Comparison of ENCODE assay signal across 8 cellular contexts in the genomic region with DNA sequence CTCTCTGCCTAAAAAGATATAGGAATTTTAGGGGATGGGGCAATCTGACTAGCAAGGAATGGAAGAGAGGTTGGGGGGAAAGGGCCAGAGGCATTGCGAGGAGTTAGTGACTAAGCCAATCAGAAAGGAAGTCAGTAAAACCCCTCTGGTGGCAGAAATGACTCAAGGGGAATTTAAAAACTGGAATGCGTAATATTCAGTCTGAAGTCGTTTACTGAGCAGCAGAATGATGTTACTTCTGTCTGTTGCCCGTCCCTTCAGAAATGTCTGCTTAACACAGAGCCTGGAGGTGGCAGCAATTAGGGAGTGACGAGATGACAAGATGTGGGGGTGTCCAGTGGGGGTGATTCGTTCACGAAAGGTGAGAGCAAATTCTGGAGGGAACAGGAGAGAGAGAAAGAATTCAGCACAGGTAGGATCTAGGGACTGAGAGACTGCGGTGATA.
A peak's percentile ranks its signal among the peaks of the same experiment; 100 is the strongest.
DNase-seq lines count a peak whose midpoint lies in the region; ATAC-seq and TF ChIP-seq lines count a peak whose summit lies in the region.

No MANE protein-coding gene starts in this region.

- H3K4me2 ChIP-seq in OCI-LY3 (ENCODE audit: low read length) = peak overlapping the region; percentile 95

- H3K79me2 ChIP-seq in OCI-LY3 (ENCODE audit: low read length) = no peaks in the 10 kb centered on the region

- H3K4me1 ChIP-seq in OCI-LY3 (ENCODE audit: low read length) = peaks cover 64% of the 10 kb centered on the region

- no peaks in the 10 kb centered on the region for H4K20me1 ChIP-seq in OCI-LY3 (ENCODE audit: insufficient read depth, low read length)

- peak overlapping the region; percentile 63 for H3K9ac ChIP-seq in OCI-LY3 (ENCODE audit: low read length)

- H2AFZ ChIP-seq in OCI-LY3 (ENCODE audit: low read depth, low read length) = no peak overlapping the region

- peak overlapping the region; percentile 81 for H3K27ac ChIP-seq in OCI-LY3 (ENCODE audit: low read length)

- no peaks in the 10 kb centered on the region for H3K36me3 ChIP-seq in BJ (ENCODE audit: control insufficient read depth, insufficient read depth, low read length)
- no peaks in the 10 kb centered on the region for H3K36me3 ChIP-seq in OCI-LY3 (replicated peaks; ENCODE audit: low read depth, low read length)

- ATAC-seq in GM19463 (IDR thresholded peaks at IDR 0.05; ENCODE audit: unreplicated experiment) = peak; percentile 54

- intact Hi-C loops in cardiac septum (cut with DNase I) = loop anchor here (2.0 kb wide), 2 partner anchors 56 to 102 kb away; no protein-coding TSS in a partner anchor

- no peaks in the 10 kb centered on the region for H3K9me3 ChIP-seq in OCI-LY3 (ENCODE audit: insufficient read depth, low read length)

- TF ChIP-seq CTCF in BJ (IDR thresholded peaks at IDR 0.05; ENCODE audit: insufficient read depth, low read depth, low read length) = peak; percentile 57
- peak; percentile 23; the same call in 1 of the 2 replicates for TF ChIP-seq CTCF in OCI-LY3 (IDR thresholded peaks at IDR 0.05; ENCODE audit: low read depth, low read length)
- TF ChIP-seq CTCF in epithelial cell of esophagus (IDR thresholded peaks at IDR 0.05; ENCODE audit: insufficient read depth, low read depth, low read length, missing control alignments) = no peak

- DNase-seq in BJ (ENCODE audit: low read depth) (peak; percentile 38), epithelial cell of esophagus (ENCODE audit: low read depth) (peak; percentile 27), SKM-1 (lab: John Stamatoyannopoulos, UW; ENCODE audit: unreplicated experiment) (no peak), cardiac septum (ENCODE audit: low spot score) (no peak), epidermal melanocyte (ENCODE audit: insufficient read length, low spot score) (no peak), GOT3 (lab: John Stamatoyannopoulos, UW) (no peak)

- POLR2A ChIA-PET in BJ (lab: Charles Lee) = no interaction called here

- CTCF ChIA-PET in BJ (lab: Yijun Ruan, JAX) = interaction anchor here (0.7 to 3.1 kb wide), 4 partner anchors 25 to 114 kb away, joined by 3 to 22 read pairs (median 4); no protein-coding TSS in a partner anchor

- H3K4me3 ChIP-seq in BJ (ENCODE audit: low read depth, low read length) (no peak overlapping the region), OCI-LY3 (ENCODE audit: low read length) (peak overlapping the region; percentile 74), epithelial cell of esophagus (ENCODE audit: low read length) (no peak overlapping the region)

- H3K27me3 ChIP-seq in BJ (ENCODE audit: control insufficient read depth, insufficient read depth, low read length) (no peaks in the 10 kb centered on the region), OCI-LY3 (ENCODE audit: low read depth, low read length) (peaks cover 17% of the 10 kb centered on the region)

Comparison
In these comparisons a context has a peak if more than half of its experiments do, and no peak if none do; other contexts are left out.
1. DNase-seq: peak in BJ (single experiment) and epithelial cell of esophagus (single experiment); none in SKM-1 (single experiment), cardiac septum (single experiment), epidermal melanocyte (single experiment) and GOT3 (single experiment).